12 cellular contexts compared by ENCODE assay signal in genomic region chr15:65796610-65797012, GRCh38. TPM values are rescaled to one million over a fixed set of nuclear protein-coding genes. Genes with fewer than 3 reads are reported as not detected.
DNase-seq lines count a peak whose midpoint lies in the region; ATAC-seq, FAIRE-seq and TF ChIP-seq lines count a peak whose summit lies in the region.
"Had no signal": no experiment of that assay in that cellular context is flagged by ENCODE, and none has a peak within 500 bp of the region (broad histone marks: within the 10 kb centered on the region; RNA-seq: fewer than 3 reads in every experiment).

No MANE protein-coding gene starts in this region.

- H4K20me1 ChIP-seq in astrocyte (ENCODE audit: insufficient read depth, low read length) (no peaks in the 10 kb centered on the region), HepG2 (ENCODE audit: insufficient read depth, low read length) (no peaks in the 10 kb centered on the region)

- DNase-seq in DMS114 treated with DMSO at 0.1 percent for 48 hours (lab: John Stamatoyannopoulos, UW; ENCODE audit: unreplicated experiment): peak; percentile 32
- DNase-seq in M059J (ENCODE audit: low read depth): peak; percentile 70
- DNase-seq in astrocyte (ENCODE audit: low read depth): peak; percentile 65
- DNase-seq in HepG2 (ENCODE audit: low spot score): no peak
- DNase-seq in cerebellum (ENCODE audit: low spot score): no peak
- DNase-seq in NCI-H1694 (lab: John Stamatoyannopoulos, UW): no peak
- DNase-seq: activated CD4-positive, CD25-positive, alpha-beta regulatory T cell treated with anti-CD3 and anti-CD28 coated beads, Interleukin-2, amount 50 U/mL, for 72 hours; effector CD4-positive, alpha-beta T cell; naive thymus-derived CD4-positive, alpha-beta T cell; NCI-H1930 had no signal

- TF ChIP-seq CTCF in astrocyte (IDR thresholded peaks at IDR 0.05; ENCODE audit: insufficient read depth, low read depth, low read length) (no peak), HepG2 (CRISPR knock-in tag; IDR thresholded peaks at IDR 0.05) (no peak)

- no peaks in the 10 kb centered on the region for H3K27me3 ChIP-seq in astrocyte (ENCODE audit: insufficient read depth, low read length)
- H3K27me3 ChIP-seq in HepG2 (ENCODE audit: control insufficient read depth in 1 of 2, insufficient read depth in 2 of 2, low read length in 2 of 2): no peaks in the 10 kb centered on the region; a peak in 1 of 5 replicates

- TF ChIP-seq EP300 in HepG2 (IDR thresholded peaks at IDR 0.05; ENCODE audit: low read depth in 2 of 2, low read length in 2 of 2): no peak
- no peak for TF ChIP-seq EP300 in HepG2 (CRISPR knock-in tag; IDR thresholded peaks at IDR 0.05; ENCODE audit: borderline replicate concordance)

- peaks cover 12% of the 10 kb centered on the region for H3K4me1 Mint-ChIP-seq in astrocyte (ENCODE audit: low read depth, unreplicated experiment)

- no peaks in the 10 kb centered on the region for H3K27me3 Mint-ChIP-seq in astrocyte (ENCODE audit: low read depth, unreplicated experiment)
- H3K27me3 Mint-ChIP-seq: naive thymus-derived CD4-positive, alpha-beta T cell had no signal

- no peaks in the 10 kb centered on the region for H3K36me3 ChIP-seq in astrocyte (ENCODE audit: insufficient read depth, low read length)
- no peaks in the 10 kb centered on the region for H3K36me3 ChIP-seq in HepG2 (replicated peaks in 1 of 2; ENCODE audit: control insufficient read depth in 1 of 2, insufficient read depth in 2 of 2, low read length in 2 of 2)

- ATAC-seq in HepG2 (no peak), HG02970 (IDR thresholded peaks at IDR 0.05; ENCODE audit: low FRiP score, unreplicated experiment) (no peak), HG02852 (IDR thresholded peaks at IDR 0.05; ENCODE audit: unreplicated experiment) (no peak)
- ATAC-seq: naive thymus-derived CD4-positive, alpha-beta T cell had no signal

- H3K79me2 ChIP-seq in astrocyte (ENCODE audit: insufficient read depth, low read length): peaks cover under 1% of the 10 kb centered on the region
- H3K79me2 ChIP-seq in HepG2 (ENCODE audit: insufficient read depth, low read length): peaks cover 6% of the 10 kb centered on the region

- H3K4me3 ChIP-seq in astrocyte (ENCODE audit: insufficient read depth, low read depth, low read length): no peak overlapping the region
- H3K4me3 ChIP-seq in HepG2 (replicated peaks in 1 of 3; ENCODE audit: insufficient read depth in 1 of 3, low read depth in 2 of 3, low read length in 3 of 3): no peak overlapping the region

- no peak for TF ChIP-seq RAD21 in HepG2 (CRISPR knock-in tag; IDR thresholded peaks at IDR 0.05)

- H3K27ac Mint-ChIP-seq in astrocyte (ENCODE audit: unreplicated experiment): peak overlapping the region; percentile 81

- no peak for TF ChIP-seq POLR2A in HepG2 (IDR thresholded peaks at IDR 0.05; ENCODE audit: insufficient read depth in 1 of 2, low read depth in 2 of 2, low read length in 2 of 2)

- H3K9me3 Mint-ChIP-seq in astrocyte (ENCODE audit: unreplicated experiment): no peaks in the 10 kb centered on the region
- H3K9me3 Mint-ChIP-seq: naive thymus-derived CD4-positive, alpha-beta T cell had no signal

- H3K4me1 ChIP-seq in astrocyte (ENCODE audit: insufficient read depth, low read length) (peaks cover 17% of the 10 kb centered on the region), HepG2 (ENCODE audit: insufficient read depth, low read length) (peaks cover 38% of the 10 kb centered on the region)

- H3K9me3 ChIP-seq in astrocyte (ENCODE audit: insufficient read depth, low read depth, low read length) (no peaks in the 10 kb centered on the region), HepG2 (ENCODE audit: low read length) (no peaks in the 10 kb centered on the region)

- H3K36me3 Mint-ChIP-seq in astrocyte (ENCODE audit: low read depth, unreplicated experiment): no peaks in the 10 kb centered on the region
- H3K36me3 Mint-ChIP-seq: naive thymus-derived CD4-positive, alpha-beta T cell had no signal

- CTCF ChIA-PET in HepG2 (lab: Yijun Ruan, JAX; ENCODE audit: low intra/inter-chr PET ratio, low total read pairs): no interaction called here

- in situ Hi-C loops in HepG2 (cut with HindIII; ENCODE audit: extremely low pct_ligation_motif_present, low pct_unique_long_range_greater_than_20kb): no loop called here

- no peak overlapping the region for H3K4me3 Mint-ChIP-seq in astrocyte (ENCODE audit: unreplicated experiment)

- H2AFZ ChIP-seq in astrocyte (ENCODE audit: low read depth, low read length) (peak overlapping the region; percentile 1), HepG2 (ENCODE audit: low read length) (no peak overlapping the region)

- H3K4me2 ChIP-seq in astrocyte (ENCODE audit: low read length): peak overlapping the region; percentile 51
- no peak overlapping the region for H3K4me2 ChIP-seq in HepG2 (ENCODE audit: low read depth, low read length)

- FAIRE-seq in astrocyte (lab: Jason Lieb, UNC): peak; percentile 58
- FAIRE-seq in HepG2 (lab: Jason Lieb, UNC): no peak

- H3K27ac ChIP-seq in astrocyte (ENCODE audit: low read depth, low read length): no peak overlapping the region
- no peak overlapping the region for H3K27ac ChIP-seq in HepG2 (ENCODE audit: extremely low read length, insufficient read depth, low read length)

- no TSS peak for BruUV-seq in HepG2 (replicated peaks; lab: Mats Ljungman, UMichigan)

- POLR2A ChIA-PET in HepG2 (lab: Yijun Ruan, JAX): interaction anchor here (1.1 to 1.2 kb wide), 2 partner anchors 24 to 36 kb away, joined by 3 read pairs; no protein-coding TSS in a partner anchor

- H3K9ac ChIP-seq in astrocyte (ENCODE audit: low read length) (no peak overlapping the region), HepG2 (ENCODE audit: insufficient read depth, low read depth, low read length) (no peak overlapping the region)

- intact Hi-C loops in HepG2 (cut with micrococcal nuclease; ENCODE audit: unreplicated experiment): no loop called here

TF ChIP-seq in HepG2, 621 proteins besides CTCF, POLR2A, EP300 and RAD21 (continues in another document):
- TF ChIP-seq MAFK (conservative IDR thresholded peaks at IDR 0.05 in 1 of 2, IDR thresholded peaks at IDR 0.05 in 1 of 2; ENCODE audit: low read length in 2 of 2) (peak; percentile 79 to 83), ZBTB49 (CRISPR knock-in tag; IDR thresholded peaks at IDR 0.05; ENCODE audit: borderline replicate concordance) (no peak), MAFF (IDR thresholded peaks at IDR 0.05; ENCODE audit: low read depth, low read length) (peak; percentile 78), ZNF772 (CRISPR knock-in tag; IDR thresholded peaks at IDR 0.05) (no peak), ZNF780A (CRISPR knock-in tag; IDR thresholded peaks at IDR 0.05) (no peak)

RNA-seq across cellular contexts. Expression of gene DENND4A, which starts 4.5 kb away (rescaled TPM):
- total RNA-seq in M059J (2014; rRNA removed; shearing (Covaris generic)): 9.6 and 13.9 TPM in 2 replicates
- 13.9 and 15.8 TPM in 2 replicates for total RNA-seq in astrocyte
- total RNA-seq in HepG2 (2016; rRNA removed; fragmentation: Illumina TruSeq; extraction: Trizol): 13.2 and 21.1 TPM in 2 replicates
- total RNA-seq in HepG2 (2016; cell fraction: cytosol; rRNA removed; fragmentation: Illumina TruSeq; extraction: Trizol; ENCODE audit: low read depth): 20.3 and 21.2 TPM in 2 replicates
- 13.1 and 20.9 TPM in 2 replicates for total RNA-seq in HepG2 (2016; cell fraction: insoluble cytoplasmic fraction; rRNA removed; fragmentation: Illumina TruSeq; extraction: Trizol)
- total RNA-seq in HepG2 (2016; cell fraction: membrane; rRNA removed; fragmentation: Illumina TruSeq; extraction: Trizol): 19.6 and 22.0 TPM in 2 replicates
- 20.2 and 25.3 TPM in 2 replicates for total RNA-seq in HepG2 (2016; cell fraction: nucleus; rRNA removed; fragmentation: Illumina TruSeq; extraction: Trizol)
- polyA plus RNA-seq in HepG2 (2011; rRNA removed): 18.6 TPM in 2 replicates
- 7.0 and 12.3 TPM in 2 replicates for polyA plus RNA-seq in HepG2 (2011; cell fraction: cytosol; rRNA removed)
- polyA plus RNA-seq in HepG2 (2011; cell fraction: nucleus; rRNA removed): 15.7 and 19.7 TPM in 2 replicates
- polyA plus RNA-seq in HepG2 (2012): 16.4 and 19.5 TPM in 2 replicates
- 0.40 and 0.54 TPM in 2 replicates for polyA plus RNA-seq in HepG2 (2016; cell fraction: cytosol; fragmentation: Illumina TruSeq; extraction: Trizol; ENCODE audit: low read depth)
- 13.2 and 15.0 TPM in 2 replicates for polyA plus RNA-seq in HepG2 (2016; cell fraction: insoluble cytoplasmic fraction; fragmentation: Illumina TruSeq; extraction: Trizol; ENCODE audit: low read depth)
- polyA plus RNA-seq in HepG2 (2016; cell fraction: membrane; fragmentation: Illumina TruSeq; extraction: Trizol; ENCODE audit: low read depth): 1.5 and 1.9 TPM in 2 replicates
- polyA plus RNA-seq in HepG2 (2016; cell fraction: nucleus; fragmentation: Illumina TruSeq; extraction: Trizol; ENCODE audit: insufficient read depth, low read depth): 14.0 and 18.1 TPM in 2 replicates
- polyA minus RNA-seq in HepG2 (2011; rRNA and poly(A)+ RNA removed; ENCODE audit: low replicate concordance): 46.4 and 72.7 TPM in 2 replicates
- polyA minus RNA-seq in HepG2 (2011; cell fraction: cytosol; rRNA and poly(A)+ RNA removed): 30.8 and 43.0 TPM in 2 replicates
- 186 and 219 TPM in 2 replicates for polyA minus RNA-seq in HepG2 (2011; cell fraction: nucleus; rRNA and poly(A)+ RNA removed)
- 55.3 TPM for total RNA-seq in cerebellum

Comparison
In these comparisons a context has a peak if more than half of its experiments do, and no peak if none do; other contexts are left out.
1. DNase-seq: peak in DMS114 treated with DMSO at 0.1 percent for 48 hours (single experiment), M059J (single experiment) and astrocyte (single experiment); none in HepG2 (single experiment), cerebellum (single experiment) and NCI-H1694 (single experiment).